Comparison of ENCODE assay signal across 12 cellular contexts in genomic region chr3:30577788-30578187, GRCh38. TPM values are rescaled to one million over a fixed set of nuclear protein-coding genes. Genes with fewer than 3 reads are reported as not detected.
A peak's percentile ranks its signal among the peaks of the same experiment; 100 is the strongest.
DNase-seq lines count a peak whose midpoint lies in the region; ATAC-seq lines count a peak whose summit lies in the region.
"Had no signal": no experiment of that assay in that cellular context is flagged by ENCODE, and none has a peak within 500 bp of the region (broad histone marks: within the 10 kb centered on the region; RNA-seq: fewer than 3 reads in every experiment).

No MANE protein-coding gene starts in this region.

- peaks cover 21 to 30% (median 26%) of the 10 kb centered on the region in 10 experiments for H3K4me1 ChIP-seq in BLaER1 treated with 17β-estradiol and CSF1 and Interleukin-3, amounts not matched to agents 10 nM and 100 nM

- no peaks in the 10 kb centered on the region for H3K27me3 ChIP-seq in BLaER1 treated with 17β-estradiol and CSF1 and Interleukin-3, amounts not matched to agents 10 nM and 100 nM

- intact Hi-C loops in sciatic nerve (cut with DNase I) (no loop called here), left cardiac atrium (cut with DNase I) (loop anchor here in 1 of 2 donors (5.0 kb wide), 1 partner anchor 255 kb away; no protein-coding TSS in a partner anchor), Right ventricle myocardium superior (cut with DNase I) (no loop called here)

- H4K20me1 ChIP-seq in BLaER1 treated with 17β-estradiol and CSF1 and Interleukin-3, amounts not matched to agents 10 nM and 100 nM = no peaks in the 10 kb centered on the region

- H3K4me2 ChIP-seq in BLaER1 treated with 17β-estradiol and CSF1 and Interleukin-3, amounts not matched to agents 10 nM and 100 nM = peak overlapping the region; percentile 42 to 79 (median 73)

- ATAC-seq in GM19438 (IDR thresholded peaks at IDR 0.05; ENCODE audit: low read depth, unreplicated experiment) (peak; percentile 80), HG03103 (IDR thresholded peaks at IDR 0.05; ENCODE audit: low read depth, unreplicated experiment) (peak; percentile 85), sciatic nerve (no peak), left cardiac atrium (no peak), GM21737 (IDR thresholded peaks at IDR 0.05; ENCODE audit: unreplicated experiment) (no peak), Right ventricle myocardium superior (ENCODE audit: poor library complexity) (no peak)

- DNase-seq in glomerular visceral epithelial cell (ENCODE audit: extremely low spot score) (peak; percentile 48), sciatic nerve (ENCODE audit: low spot score) (no peak), left cardiac atrium (no peak), Right ventricle myocardium superior (no peak)
- DNase-seq: glutamatergic neuron; naive thymus-derived CD4-positive, alpha-beta T cell; NCI-H345; T-helper 1 cell had no signal

- 0 out of 22 replicates have a peak overlapping the region, but pooled peaks of 1 of the 11 experiments have one; percentile 1 for H3K9ac ChIP-seq in BLaER1 treated with 17β-estradiol and CSF1 and Interleukin-3, amounts not matched to agents 10 nM and 100 nM

- H3K36me3 ChIP-seq in BLaER1 treated with 17β-estradiol and CSF1 and Interleukin-3, amounts not matched to agents 10 nM and 100 nM = no peaks in the 10 kb centered on the region

- H3K4me3 ChIP-seq in BLaER1 treated with 17β-estradiol and CSF1 and Interleukin-3, amounts not matched to agents 10 nM and 100 nM = no peak overlapping the region

- peaks cover 0 to 4% (median 0%) of the 10 kb centered on the region in 11 experiments; a peak in 1 of 22 replicates for H3K9me3 ChIP-seq in BLaER1 treated with 17β-estradiol and CSF1 and Interleukin-3, amounts not matched to agents 10 nM and 100 nM (replicated peaks in 1 of 11)

- H3K27ac ChIP-seq in BLaER1 treated with 17β-estradiol and CSF1 and Interleukin-3, amounts not matched to agents 10 nM and 100 nM = peak overlapping the region in 9 of 11 experiments; percentile 4 to 48 (median 36); a peak in 15 of 22 replicates

RNA-seq across cellular contexts. Expression of gene TGFBR2, which starts 28.6 kb away (rescaled TPM):
- 221 TPM for total RNA-seq in sciatic nerve
- total RNA-seq in left cardiac atrium = 100 to 1,000 TPM; 234 to 243 TPM
- 168 TPM for total RNA-seq in Right ventricle myocardium superior

Comparison
In these comparisons a context has a peak if more than half of its experiments do, and no peak if none do; other contexts are left out.
1. ATAC-seq: peak in GM19438 (single experiment) and HG03103 (single experiment); none in sciatic nerve (single experiment), left cardiac atrium (0 of 2), GM21737 (single experiment) and Right ventricle myocardium superior (single experiment).